24 cellular contexts compared by ENCODE assay signal in genomic region chr2:239095475-239095874, GRCh38.
DNase-seq lines count a peak whose midpoint lies in the region; ATAC-seq, FAIRE-seq and TF ChIP-seq lines count a peak whose summit lies in the region.
"Had no signal": no experiment of that assay in that cellular context is flagged by ENCODE, and none has a peak within 500 bp of the region (broad histone marks: within the 10 kb centered on the region; RNA-seq: fewer than 3 reads in every experiment).

No MANE protein-coding gene starts in this region.

- no peaks in the 10 kb centered on the region for H3K23me2 ChIP-seq in H9 (ENCODE audit: insufficient read length, low read depth, low read length, poor library complexity, severe bottlenecking)

- no peak overlapping the region for H4K8ac ChIP-seq in H9 (replicated peaks; ENCODE audit: insufficient read length, low read depth, low read length)
- H4K8ac ChIP-seq in neuronal stem cell (ENCODE audit: low read depth, low read length) = no peak overlapping the region

- H3K4me1 ChIP-seq in H9 (ENCODE audit: insufficient read depth, low read length) (no peaks in the 10 kb centered on the region), NT2/D1 (ENCODE audit: insufficient read depth, insufficient read length) (peaks cover 14% of the 10 kb centered on the region), neuronal stem cell (ENCODE audit: control insufficient read depth in 2 of 2, insufficient read depth in 1 of 2, low read depth in 1 of 2, low read length in 2 of 2) (peaks cover 0 to 9% of the 10 kb centered on the region in 2 donors)
- H3K4me1 ChIP-seq: Caco-2 had no signal

- no peaks in the 10 kb centered on the region for H3K79me2 ChIP-seq in H9 (ENCODE audit: insufficient read depth, low read length)

- H3K4me3 Mint-ChIP-seq in H9 = no peak overlapping the region
- no peak overlapping the region for H3K4me3 Mint-ChIP-seq in central memory CD8-positive, alpha-beta T cell
- H3K4me3 Mint-ChIP-seq: B cell; CD8-positive, alpha-beta T cell; GM23338 had no signal

- no peak for FAIRE-seq in urothelium cell line (lab: Jason Lieb, UNC)
- FAIRE-seq: A204.1, GM12878, GM19239, H54 had no signal

- no peak overlapping the region for H3T11ph ChIP-seq in H9 (ENCODE audit: low read length)

- no peak overlapping the region for H4K5ac ChIP-seq in H9 (ENCODE audit: insufficient read length, low read depth, low read length)

- H2AK5ac ChIP-seq in H9 (ENCODE audit: insufficient read length, low read length) = no peak overlapping the region
- peak overlapping the region; percentile 53 for H2AK5ac ChIP-seq in neuronal stem cell (ENCODE audit: low read depth, low read length)

- no peaks in the 10 kb centered on the region for H3K9me3 Mint-ChIP-seq in H9
- H3K9me3 Mint-ChIP-seq in central memory CD8-positive, alpha-beta T cell = no peaks in the 10 kb centered on the region
- H3K9me3 Mint-ChIP-seq: CD4-positive, CD25-positive, alpha-beta regulatory T cell; CD8-positive, alpha-beta T cell; GM23338 had no signal

- H3K27me3 Mint-ChIP-seq in H9 (ENCODE audit: low read depth) = no peaks in the 10 kb centered on the region
- H3K27me3 Mint-ChIP-seq in central memory CD8-positive, alpha-beta T cell = no peaks in the 10 kb centered on the region
- H3K27me3 Mint-ChIP-seq: B cell; CD4-positive, CD25-positive, alpha-beta regulatory T cell had no signal

- H2BK15ac ChIP-seq in H9 (ENCODE audit: low read depth, low read length) (no peak overlapping the region), neuronal stem cell (ENCODE audit: low read length) (no peak overlapping the region)

- no peak overlapping the region for H2BK120ac ChIP-seq in H9 (ENCODE audit: low read depth, low read length, poor library complexity, severe bottlenecking)
- no peak overlapping the region for H2BK120ac ChIP-seq in neuronal stem cell (ENCODE audit: low read depth, low read length)

- H2BK12ac ChIP-seq in H9 (ENCODE audit: insufficient read length, low read depth, low read length) (no peak overlapping the region), neuronal stem cell (ENCODE audit: low read length) (no peak overlapping the region)

- H3K4me1 Mint-ChIP-seq in H9 = peaks cover 5 to 9% of the 10 kb centered on the region in 2 experiments; a peak in 3 of 4 replicates
- no peaks in the 10 kb centered on the region for H3K4me1 Mint-ChIP-seq in central memory CD8-positive, alpha-beta T cell
- H3K4me1 Mint-ChIP-seq: B cell; CD4-positive, CD25-positive, alpha-beta regulatory T cell had no signal

- H3K36me3 Mint-ChIP-seq in H9 (ENCODE audit: insufficient read depth in 1 of 3, low read depth in 3 of 3) = peaks cover 3 to 5% (median 4%) of the 10 kb centered on the region in 3 experiments; a peak in 4 of 7 replicates
- H3K36me3 Mint-ChIP-seq in central memory CD8-positive, alpha-beta T cell (ENCODE audit: insufficient read depth) = peaks cover 20% of the 10 kb centered on the region

- TF ChIP-seq CTCF in H9 (conservative IDR thresholded peaks at IDR 0.05) = no peak

- H3K36me3 ChIP-seq in NT2/D1 (ENCODE audit: insufficient read depth, insufficient read length, low read length) (peaks cover 26% of the 10 kb centered on the region), neuronal stem cell (replicated peaks in 1 of 2; ENCODE audit: control insufficient read depth in 2 of 2, insufficient read depth in 2 of 2, low read length in 2 of 2) (peaks cover 4 to 18% of the 10 kb centered on the region in 2 donors)

- H2BK20ac ChIP-seq in H9 (ENCODE audit: low read depth, low read length, poor library complexity, severe bottlenecking) = no peak overlapping the region

- H2AFZ ChIP-seq in H9 (ENCODE audit: low read length) = no peak overlapping the region
- H2AFZ ChIP-seq in neuronal stem cell (ENCODE audit: low read length) = no peak overlapping the region
- H2AFZ ChIP-seq: GM23338 had no signal

- ATAC-seq in central memory CD8-positive, alpha-beta T cell (replicated peaks; ENCODE audit: extremely low read depth, poor library complexity, severe bottlenecking) = no peak
- no peak for ATAC-seq in HG03469 (IDR thresholded peaks at IDR 0.05; ENCODE audit: unreplicated experiment)
- no peak for ATAC-seq in GM21447 (IDR thresholded peaks at IDR 0.05; ENCODE audit: unreplicated experiment)
- no peak for ATAC-seq in HG03039 (IDR thresholded peaks at IDR 0.05; ENCODE audit: unreplicated experiment)
- ATAC-seq: CD8-positive, alpha-beta T cell; GM12878; GM23338 had no signal

- H3K27ac ChIP-seq in H9 (ENCODE audit: insufficient read length, low read depth, low read length) = no peak overlapping the region
- H3K27ac ChIP-seq in neuronal stem cell (replicated peaks; ENCODE audit: low read length) = no peak overlapping the region
- H3K27ac ChIP-seq: 22Rv1, BLaER1, C4-2B had no signal

- no peak overlapping the region for H3K18ac ChIP-seq in H9 (ENCODE audit: insufficient read length, low read depth, low read length)
- peak overlapping the region; percentile 90 for H3K18ac ChIP-seq in neuronal stem cell (ENCODE audit: low read length)

- H3K9ac ChIP-seq in H9 (ENCODE audit: extremely low read depth, insufficient read length, low read length) (no peak overlapping the region), NT2/D1 (ENCODE audit: insufficient read length, low read depth) (peak overlapping the region; percentile 36), neuronal stem cell (ENCODE audit: low read depth, low read length, poor library complexity) (no peak overlapping the region)
- H3K9ac ChIP-seq: BLaER1 had no signal

- H3K23ac ChIP-seq in H9 (ENCODE audit: insufficient read length, low read depth, low read length) (no peak overlapping the region), neuronal stem cell (ENCODE audit: low read depth, low read length, poor library complexity) (peak overlapping the region; percentile 43)

- H2BK5ac ChIP-seq in H9 (ENCODE audit: insufficient read length, low read length) = no peak overlapping the region
- no peak overlapping the region for H2BK5ac ChIP-seq in neuronal stem cell (ENCODE audit: low read length)

- H3K56ac ChIP-seq in H9 (ENCODE audit: insufficient read length, low read depth, low read length) = no peak overlapping the region

- no CpG with 5 or more reads among the region's 16 CpGs for WGBS in H9 (ENCODE audit: extremely low coverage, insufficient read length, low lambda C conversion rate)
- no CpG with 5 or more reads among the region's 16 CpGs for WGBS in neuronal stem cell (ENCODE audit: extremely low coverage in 2 of 2, insufficient read length in 2 of 2, insufficient replicate concordance in 1 of 2), 2 donors

- H3K9me3 ChIP-seq in H9 (ENCODE audit: control insufficient read depth, low read depth, low read length) (no peaks in the 10 kb centered on the region), NT2/D1 (ENCODE audit: insufficient read depth, low read length) (no peaks in the 10 kb centered on the region), neuronal stem cell (replicated peaks in 1 of 2; ENCODE audit: control insufficient read depth in 2 of 2, insufficient read depth in 1 of 2, low read depth in 1 of 2, low read length in 2 of 2) (no peaks in the 10 kb centered on the region)
- H3K9me3 ChIP-seq: BLaER1, Caco-2 had no signal

- H3K4me2 ChIP-seq in H9 (ENCODE audit: insufficient read depth, insufficient read length, low read length) (no peak overlapping the region), neuronal stem cell (ENCODE audit: insufficient read depth, low read length, poor library complexity, severe bottlenecking) (no peak overlapping the region)
- H3K4me2 ChIP-seq: BLaER1, GM23338 had no signal

- H3K79me1 ChIP-seq in H9 (ENCODE audit: insufficient read depth, low read depth, low read length, poor library complexity, severe bottlenecking) = no peaks in the 10 kb centered on the region
- H3K79me1 ChIP-seq in neuronal stem cell (ENCODE audit: low read depth, low read length) = peaks cover 1% of the 10 kb centered on the region

- H3K27me3 ChIP-seq in H9 (ENCODE audit: insufficient read depth, low read length) = no peaks in the 10 kb centered on the region
- no peaks in the 10 kb centered on the region for H3K27me3 ChIP-seq in NT2/D1 (ENCODE audit: insufficient read depth, insufficient read length)
- no peaks in the 10 kb centered on the region for H3K27me3 ChIP-seq in neuronal stem cell (ENCODE audit: control insufficient read depth in 3 of 3, insufficient read depth in 3 of 3, low read depth in 1 of 3, low read length in 3 of 3)
- H3K27me3 ChIP-seq: BLaER1 had no signal

- H3K4ac ChIP-seq in H9 (ENCODE audit: low read depth, low read length) (no peak overlapping the region), neuronal stem cell (ENCODE audit: low read length) (no peak overlapping the region)

- H4K20me1 ChIP-seq in H9 (ENCODE audit: control insufficient read depth, insufficient read depth, insufficient read length) = peaks cover 3% of the 10 kb centered on the region
- H4K20me1 ChIP-seq: BLaER1 had no signal

- H3K14ac ChIP-seq in H9 (ENCODE audit: insufficient read depth, low read length) = peak overlapping the region; percentile 23; the same call in 1 of the 2 replicates
- H3K14ac ChIP-seq in neuronal stem cell (ENCODE audit: low read length) = no peak overlapping the region

- DNase-seq in H9 (no peak), NT2/D1 (ENCODE audit: low read depth, low spot score) (no peak), neuronal stem cell (ENCODE audit: low spot score) (no peak), urothelium cell line (ENCODE audit: low spot score) (no peak)
- no peak for DNase-seq in central memory CD8-positive, alpha-beta T cell (ENCODE audit: low spot score in 2 of 2)
- DNase-seq: Caco-2; CD4-positive, CD25-positive, alpha-beta regulatory T cell; CD8-positive, alpha-beta T cell; DMS153; DND-41; GDM1; HCEC 1CT had no signal

- no peak overlapping the region for H3K4me3 ChIP-seq in NT2/D1 (ENCODE audit: insufficient read length, low read depth)
- no peak overlapping the region for H3K4me3 ChIP-seq in neuronal stem cell (ENCODE audit: low read length in 2 of 2)
- H3K4me3 ChIP-seq: BLaER1, GM12878, GM23338 had no signal

- H4K91ac ChIP-seq in H9 (ENCODE audit: insufficient read length, low read depth, low read length) (no peak overlapping the region), neuronal stem cell (ENCODE audit: low read depth, low read length, poor library complexity) (no peak overlapping the region)

- H3K27ac Mint-ChIP-seq in H9 = no peak overlapping the region
- peak overlapping the region; percentile 73 for H3K27ac Mint-ChIP-seq in central memory CD8-positive, alpha-beta T cell (ENCODE audit: low read depth)
- H3K27ac Mint-ChIP-seq: B cell; CD4-positive, CD25-positive, alpha-beta regulatory T cell; CD8-positive, alpha-beta T cell; GM23338 had no signal
